21 cellular contexts compared by ENCODE assay signal in genomic region chr6:95517004-95517403, GRCh38.
"Had no signal": no experiment of that assay in that cellular context is flagged by ENCODE, and none has a peak within 500 bp of the region (broad histone marks: within the 10 kb centered on the region; RNA-seq: fewer than 3 reads in every experiment).

No MANE protein-coding gene starts in this region.

- H3K27ac ChIP-seq: colonic mucosa, esophagus muscularis mucosa, foreskin keratinocyte, gastroesophageal sphincter, heart left ventricle, hepatocyte, left lung, pancreas, right lobe of liver, suprapubic skin had no signal

- H3K4me1 ChIP-seq: colonic mucosa, esophagus muscularis mucosa, foreskin keratinocyte, gastroesophageal sphincter, heart left ventricle, left lung, pancreas, right lobe of liver, suprapubic skin had no signal

- H3K4me3 ChIP-seq: colonic mucosa, esophagus muscularis mucosa, gastroesophageal sphincter, heart left ventricle, hepatocyte, left lung, pancreas, right lobe of liver, suprapubic skin had no signal

- H3K27ac Mint-ChIP-seq: dendritic cell treated with granulocyte-macrophage colony-stimulating factor and Interleukin-4, amounts not matched to agents 40 ng/mL and 50 ng/mL, for 4 days; natural killer cell; stimulated activated naive CD8-positive, alpha-beta T cell treated with anti-CD3 and anti-CD28 coated beads, Interleukin-15, amount 100 ng/mL, for 72 hours; type B pancreatic cell had no signal

- H3K36me3 ChIP-seq: colonic mucosa, esophagus muscularis mucosa, gastroesophageal sphincter, heart left ventricle, left lung, pancreas, right lobe of liver, suprapubic skin had no signal

- H3K27me3 Mint-ChIP-seq: dendritic cell treated with granulocyte-macrophage colony-stimulating factor and Interleukin-4, amounts not matched to agents 40 ng/mL and 50 ng/mL, for 4 days; stimulated activated naive CD8-positive, alpha-beta T cell treated with anti-CD3 and anti-CD28 coated beads, Interleukin-15, amount 100 ng/mL, for 72 hours; type B pancreatic cell had no signal

- H3K36me3 Mint-ChIP-seq: natural killer cell, type B pancreatic cell had no signal

- DNase-seq: colonic mucosa; effector CD8-positive, alpha-beta T cell; foreskin keratinocyte; heart left ventricle; left cardiac atrium; left lung; mesenchymal stem cell; natural killer cell; pancreas; right lobe of liver; small intestine; stimulated activated CD4-positive, alpha-beta T cell treated with anti-CD3 and anti-CD28 coated beads, Interleukin-15, amount 100 ng/mL, for 24 hours; stimulated activated CD4-positive, alpha-beta T cell treated with anti-CD3 and anti-CD28 coated beads, Interleukin-2, amount 100 ng/mL, for 48 hours; stimulated activated naive CD4-positive, alpha-beta T cell; stimulated activated naive CD8-positive, alpha-beta T cell treated with anti-CD3 and anti-CD28 coated beads, Interleukin-15, amount 100 ng/mL, for 72 hours had no signal

- H3K9me3 ChIP-seq: colonic mucosa, esophagus muscularis mucosa, gastroesophageal sphincter, heart left ventricle, left lung, pancreas, right lobe of liver, suprapubic skin had no signal

- H3K4me3 Mint-ChIP-seq: dendritic cell treated with granulocyte-macrophage colony-stimulating factor and Interleukin-4, amounts not matched to agents 40 ng/mL and 50 ng/mL, for 4 days; natural killer cell; stimulated activated naive CD8-positive, alpha-beta T cell treated with anti-CD3 and anti-CD28 coated beads, Interleukin-15, amount 100 ng/mL, for 72 hours; type B pancreatic cell had no signal

- H3K9me3 Mint-ChIP-seq: stimulated activated naive CD8-positive, alpha-beta T cell treated with anti-CD3 and anti-CD28 coated beads, Interleukin-15, amount 100 ng/mL, for 72 hours; type B pancreatic cell had no signal

- ATAC-seq: foreskin keratinocyte; gastroesophageal sphincter; heart left ventricle; left cardiac atrium; left lung; natural killer cell; pancreas; right lobe of liver; stimulated activated naive CD8-positive, alpha-beta T cell treated with anti-CD3 and anti-CD28 coated beads, Interleukin-15, amount 100 ng/mL, for 72 hours had no signal

- H3K27me3 ChIP-seq: colonic mucosa, esophagus muscularis mucosa, foreskin keratinocyte, gastroesophageal sphincter, heart left ventricle, hepatocyte, left lung, pancreas, right lobe of liver, suprapubic skin had no signal

- H3K4me1 Mint-ChIP-seq: natural killer cell; stimulated activated naive CD8-positive, alpha-beta T cell treated with anti-CD3 and anti-CD28 coated beads, Interleukin-15, amount 100 ng/mL, for 72 hours had no signal
